1 cellular context compared by ENCODE assay signal in the genomic region with DNA sequence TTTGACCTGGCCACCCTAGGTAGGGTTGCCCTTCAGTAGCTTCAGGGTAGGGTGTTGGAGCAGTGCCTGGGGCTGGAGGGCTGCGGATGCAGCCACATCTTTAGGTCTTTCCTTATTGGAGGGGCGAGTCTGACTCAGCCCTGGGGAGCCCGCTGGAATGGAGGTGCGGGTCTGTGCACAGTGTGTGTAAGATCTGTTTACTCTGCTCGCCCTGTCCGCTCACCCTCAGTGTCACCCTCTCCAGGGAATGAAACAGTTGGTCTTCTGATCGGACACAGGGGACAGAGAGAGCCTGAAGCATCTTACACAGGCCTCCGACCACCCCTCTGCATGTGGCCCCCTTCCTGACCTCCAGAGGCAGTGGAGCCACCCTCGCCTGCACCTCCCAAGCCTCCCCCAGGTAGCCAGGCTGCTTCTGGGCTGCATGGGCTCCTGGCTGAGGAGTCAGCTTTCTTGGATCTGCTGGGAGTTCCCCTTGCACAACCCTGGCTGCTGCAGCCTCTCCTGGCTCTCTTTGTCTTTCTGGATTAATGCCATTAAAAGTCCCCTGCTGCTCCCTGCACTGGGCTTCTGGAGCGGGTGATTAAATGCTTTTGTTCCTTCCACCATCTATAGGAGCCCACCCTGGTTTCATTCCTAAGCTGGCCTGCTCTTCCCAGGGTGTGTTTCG.
TF ChIP-seq lines count a peak whose summit lies in the region.

No MANE protein-coding gene starts in this region.

TF ChIP-seq in H1, 55 proteins besides CTCF, POLR2A, EP300 and RAD21 (continued from another document):
- TF ChIP-seq MAX (IDR thresholded peaks at IDR 0.05) (no peak), CEBPB (IDR thresholded peaks at IDR 0.05; ENCODE audit: low read depth, low read length) (peak; percentile 68), RBBP5 (IDR thresholded peaks at IDR 0.05; ENCODE audit: borderline replicate concordance, low read depth, low read length) (0 out of 2 replicates have a peak, but pooled peaks have one; percentile 29), CBX8 (IDR thresholded peaks at IDR 0.05; ENCODE audit: borderline replicate concordance, low read depth, low read length) (no peak), ZNF274 (IDR thresholded peaks at IDR 0.05; ENCODE audit: borderline replicate concordance, extremely low read depth, low read length) (no peak), TAF7 (optimal IDR thresholded peaks at IDR 0.05; ENCODE audit: borderline replicate concordance, low read depth, low read length) (no peak), RXRA (IDR thresholded peaks at IDR 0.05; ENCODE audit: insufficient read depth, low read depth, low read length) (no peak), ASH2L (IDR thresholded peaks at IDR 0.05; ENCODE audit: low read length) (peak; percentile 49), POU5F1 (IDR thresholded peaks at IDR 0.05; ENCODE audit: low read depth, low read length) (no peak), HDAC6 (IDR thresholded peaks at IDR 0.05; ENCODE audit: low read depth, low read length) (no peak)
TF ChIP-seq in H1: peak in this region for 5.
